ENCODE assay signal across 1 cellular context in the genomic region with DNA sequence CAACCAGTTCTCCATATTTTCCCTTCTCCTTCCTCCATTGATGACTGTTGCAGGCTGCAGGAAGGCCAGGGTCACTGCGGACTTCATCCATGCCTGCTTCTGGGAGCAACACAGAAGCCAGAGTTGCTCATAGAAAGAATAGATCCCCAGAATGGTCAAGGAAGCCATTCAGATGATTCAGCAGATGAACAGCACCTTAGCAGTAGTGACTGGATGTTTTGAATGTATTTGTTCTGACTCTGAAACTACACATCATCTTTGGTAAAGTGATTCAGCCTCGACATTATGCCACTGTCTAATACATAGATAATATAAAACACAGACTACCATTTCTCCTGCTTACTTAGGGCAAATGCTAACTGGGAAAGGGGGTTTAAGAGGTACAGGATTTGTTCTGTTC.
TF ChIP-seq lines count a peak whose summit lies in the region.

No MANE protein-coding gene starts in this region.

TF ChIP-seq in GM23338, 12 proteins besides CTCF, POLR2A, EP300 and RAD21 (continued from another document):
- TF ChIP-seq ZNF114 (CRISPR knock-in tag; IDR thresholded peaks at IDR 0.05) (no peak), STAT1 (IDR thresholded peaks at IDR 0.05; ENCODE audit: unreplicated experiment) (no peak)
- TF ChIP-seq, protein P1, sequence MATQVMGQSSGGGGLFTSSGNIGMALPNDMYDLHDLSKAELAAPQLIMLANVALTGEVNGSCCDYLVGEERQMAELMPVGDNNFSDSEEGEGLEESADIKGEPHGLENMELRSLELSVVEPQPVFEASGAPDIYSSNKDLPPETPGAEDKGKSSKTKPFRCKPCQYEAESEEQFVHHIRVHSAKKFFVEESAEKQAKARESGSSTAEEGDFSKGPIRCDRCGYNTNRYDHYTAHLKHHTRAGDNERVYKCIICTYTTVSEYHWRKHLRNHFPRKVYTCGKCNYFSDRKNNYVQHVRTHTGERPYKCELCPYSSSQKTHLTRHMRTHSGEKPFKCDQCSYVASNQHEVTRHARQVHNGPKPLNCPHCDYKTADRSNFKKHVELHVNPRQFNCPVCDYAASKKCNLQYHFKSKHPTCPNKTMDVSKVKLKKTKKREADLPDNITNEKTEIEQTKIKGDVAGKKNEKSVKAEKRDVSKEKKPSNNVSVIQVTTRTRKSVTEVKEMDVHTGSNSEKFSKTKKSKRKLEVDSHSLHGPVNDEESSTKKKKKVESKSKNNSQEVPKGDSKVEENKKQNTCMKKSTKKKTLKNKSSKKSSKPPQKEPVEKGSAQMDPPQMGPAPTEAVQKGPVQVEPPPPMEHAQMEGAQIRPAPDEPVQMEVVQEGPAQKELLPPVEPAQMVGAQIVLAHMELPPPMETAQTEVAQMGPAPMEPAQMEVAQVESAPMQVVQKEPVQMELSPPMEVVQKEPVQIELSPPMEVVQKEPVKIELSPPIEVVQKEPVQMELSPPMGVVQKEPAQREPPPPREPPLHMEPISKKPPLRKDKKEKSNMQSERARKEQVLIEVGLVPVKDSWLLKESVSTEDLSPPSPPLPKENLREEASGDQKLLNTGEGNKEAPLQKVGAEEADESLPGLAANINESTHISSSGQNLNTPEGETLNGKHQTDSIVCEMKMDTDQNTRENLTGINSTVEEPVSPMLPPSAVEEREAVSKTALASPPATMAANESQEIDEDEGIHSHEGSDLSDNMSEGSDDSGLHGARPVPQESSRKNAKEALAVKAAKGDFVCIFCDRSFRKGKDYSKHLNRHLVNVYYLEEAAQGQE (IDR thresholded peaks at IDR 0.05; ENCODE audit: unreplicated experiment): no peak
